In genomic region chr3:152524198-152525140, GRCh38 we compare ENCODE assay signal across 8 cellular contexts.
DNase-seq lines count a peak whose midpoint lies in the region; ATAC-seq and TF ChIP-seq lines count a peak whose summit lies in the region.

No MANE protein-coding gene starts in this region.

- H3K27ac ChIP-seq in neuronal stem cell (replicated peaks; ENCODE audit: low read length), result no peak overlapping the region

- H3K4ac ChIP-seq in neuronal stem cell (ENCODE audit: low read length), result no peak overlapping the region

- H4K8ac ChIP-seq in neuronal stem cell (ENCODE audit: low read depth, low read length), result no peak overlapping the region

- ATAC-seq in activated naive CD8-positive, alpha-beta T cell treated with anti-CD3 and anti-CD28 coated beads, Interleukin-2, amount 10 ng/mL, durations not matched to agents 7 days and 5 days (ENCODE audit: low read depth), result peak; percentile 56
- peak; percentile 58 for ATAC-seq in GM21786 (IDR thresholded peaks at IDR 0.05; ENCODE audit: unreplicated experiment)

- no peak overlapping the region for H3K18ac ChIP-seq in neuronal stem cell (ENCODE audit: low read length)

- H4K91ac ChIP-seq in neuronal stem cell (ENCODE audit: low read depth, low read length, poor library complexity), result no peak overlapping the region

- H2BK15ac ChIP-seq in neuronal stem cell (ENCODE audit: low read length), result no peak overlapping the region

- DNase-seq in activated naive CD8-positive, alpha-beta T cell treated with anti-CD3 and anti-CD28 coated beads, Interleukin-2, amount 10 ng/mL, durations not matched to agents 7 days and 5 days, result no peak
- no peak for DNase-seq in activated naive CD8-positive, alpha-beta T cell treated with anti-CD3 and anti-CD28 coated beads for 36 hours
- DNase-seq in NB4 (ENCODE audit: low read depth) (peak; percentile 69), T-helper 9 cell (peak; percentile 25), endothelial cell (ENCODE audit: low spot score) (peak; percentile 35), neuronal stem cell (ENCODE audit: low spot score) (peak; percentile 32)
- no peak for DNase-seq in activated effector memory CD4-positive, alpha-beta T cell treated with anti-CD3 and anti-CD28 coated beads, Interleukin-2, amount 50 U/mL, for 16 hours

- H3K4me3 Mint-ChIP-seq in activated naive CD8-positive, alpha-beta T cell treated with anti-CD3 and anti-CD28 coated beads, Interleukin-2, amount 10 ng/mL, durations not matched to agents 7 days and 5 days, result no peak overlapping the region
- no peak overlapping the region for H3K4me3 Mint-ChIP-seq in activated naive CD8-positive, alpha-beta T cell treated with anti-CD3 and anti-CD28 coated beads for 36 hours
- H3K4me3 Mint-ChIP-seq in endothelial cell (ENCODE audit: unreplicated experiment), result no peak overlapping the region

- no peak overlapping the region for H3K14ac ChIP-seq in neuronal stem cell (ENCODE audit: low read length)

- TF ChIP-seq POLR2A in NB4 (IDR thresholded peaks at IDR 0.05; ENCODE audit: extremely low read depth, insufficient read length), result no peak

- no peak overlapping the region for H2BK5ac ChIP-seq in neuronal stem cell (ENCODE audit: low read length)

- no peaks in the 10 kb centered on the region for H3K9me3 Mint-ChIP-seq in activated naive CD8-positive, alpha-beta T cell treated with anti-CD3 and anti-CD28 coated beads, Interleukin-2, amount 10 ng/mL, durations not matched to agents 7 days and 5 days
- no peaks in the 10 kb centered on the region for H3K9me3 Mint-ChIP-seq in activated naive CD8-positive, alpha-beta T cell treated with anti-CD3 and anti-CD28 coated beads for 36 hours
- no peaks in the 10 kb centered on the region for H3K9me3 Mint-ChIP-seq in endothelial cell (ENCODE audit: unreplicated experiment)

- H2BK12ac ChIP-seq in neuronal stem cell (ENCODE audit: low read length), result no peak overlapping the region

- H3K36me3 ChIP-seq in neuronal stem cell (replicated peaks in 1 of 2; ENCODE audit: control insufficient read depth in 2 of 2, insufficient read depth in 2 of 2, low read length in 2 of 2), result no peaks in the 10 kb centered on the region

- POLR2A ChIA-PET in activated naive CD8-positive, alpha-beta T cell treated with anti-CD3 and anti-CD28 coated beads, Interleukin-2, amount 10 ng/mL, durations not matched to agents 7 days and 5 days (lab: Charles Lee), result interaction anchor here (0.6 kb wide), 1 partner anchor 451 kb away, joined by 3 read pairs; no protein-coding TSS in a partner anchor

- no peaks in the 10 kb centered on the region for H3K79me1 ChIP-seq in neuronal stem cell (ENCODE audit: low read depth, low read length)

- WGBS in neuronal stem cell (ENCODE audit: extremely low coverage in 2 of 2, insufficient read length in 2 of 2, insufficient replicate concordance in 1 of 2), 2 donors, result no CpG with 5 or more reads among the region's 3 CpGs

- H3K9me3 ChIP-seq in neuronal stem cell (replicated peaks in 1 of 2; ENCODE audit: control insufficient read depth in 2 of 2, insufficient read depth in 1 of 2, low read depth in 1 of 2, low read length in 2 of 2), result no peaks in the 10 kb centered on the region

- H3K4me1 ChIP-seq in neuronal stem cell (ENCODE audit: control insufficient read depth in 2 of 2, insufficient read depth in 1 of 2, low read depth in 1 of 2, low read length in 2 of 2), result no peaks in the 10 kb centered on the region

- H3K4me1 Mint-ChIP-seq in activated naive CD8-positive, alpha-beta T cell treated with anti-CD3 and anti-CD28 coated beads, Interleukin-2, amount 10 ng/mL, durations not matched to agents 7 days and 5 days, result no peaks in the 10 kb centered on the region
- no peaks in the 10 kb centered on the region for H3K4me1 Mint-ChIP-seq in activated naive CD8-positive, alpha-beta T cell treated with anti-CD3 and anti-CD28 coated beads for 36 hours
- H3K4me1 Mint-ChIP-seq in endothelial cell (ENCODE audit: unreplicated experiment), result no peaks in the 10 kb centered on the region

- H3K36me3 Mint-ChIP-seq in activated naive CD8-positive, alpha-beta T cell treated with anti-CD3 and anti-CD28 coated beads, Interleukin-2, amount 10 ng/mL, durations not matched to agents 7 days and 5 days, result no peaks in the 10 kb centered on the region
- no peaks in the 10 kb centered on the region for H3K36me3 Mint-ChIP-seq in activated naive CD8-positive, alpha-beta T cell treated with anti-CD3 and anti-CD28 coated beads for 36 hours
- H3K36me3 Mint-ChIP-seq in endothelial cell (ENCODE audit: low read depth, unreplicated experiment), result no peaks in the 10 kb centered on the region

- peaks cover 3% of the 10 kb centered on the region for H3K27me3 Mint-ChIP-seq in activated naive CD8-positive, alpha-beta T cell treated with anti-CD3 and anti-CD28 coated beads, Interleukin-2, amount 10 ng/mL, durations not matched to agents 7 days and 5 days
- H3K27me3 Mint-ChIP-seq in activated naive CD8-positive, alpha-beta T cell treated with anti-CD3 and anti-CD28 coated beads for 36 hours, result no peaks in the 10 kb centered on the region
- H3K27me3 Mint-ChIP-seq in endothelial cell (ENCODE audit: unreplicated experiment), result no peaks in the 10 kb centered on the region

- TF ChIP-seq CTCF in NB4 (IDR thresholded peaks at IDR 0.05; ENCODE audit: low read depth, low read length), result peak; percentile 59
- peak; percentile 84 for TF ChIP-seq CTCF in endothelial cell (IDR thresholded peaks at IDR 0.05; ENCODE audit: unreplicated experiment)

- H3K27ac Mint-ChIP-seq in activated naive CD8-positive, alpha-beta T cell treated with anti-CD3 and anti-CD28 coated beads, Interleukin-2, amount 10 ng/mL, durations not matched to agents 7 days and 5 days, result no peak overlapping the region
- no peak overlapping the region for H3K27ac Mint-ChIP-seq in activated naive CD8-positive, alpha-beta T cell treated with anti-CD3 and anti-CD28 coated beads for 36 hours
- no peak overlapping the region for H3K27ac Mint-ChIP-seq in endothelial cell (ENCODE audit: unreplicated experiment)

- no peaks in the 10 kb centered on the region for H3K27me3 ChIP-seq in neuronal stem cell (ENCODE audit: control insufficient read depth in 3 of 3, insufficient read depth in 3 of 3, low read depth in 1 of 3, low read length in 3 of 3)

- no peak overlapping the region for H3K9ac ChIP-seq in neuronal stem cell (ENCODE audit: low read depth, low read length, poor library complexity)

- no peak overlapping the region for H2BK120ac ChIP-seq in neuronal stem cell (ENCODE audit: low read depth, low read length)

- H2AK5ac ChIP-seq in neuronal stem cell (ENCODE audit: low read depth, low read length), result no peak overlapping the region

- no peak overlapping the region for H3K4me3 ChIP-seq in NB4 (ENCODE audit: low read depth, low read length)
- H3K4me3 ChIP-seq in neuronal stem cell (ENCODE audit: low read length in 2 of 2), result no peak overlapping the region

- H3K23ac ChIP-seq in neuronal stem cell (ENCODE audit: low read depth, low read length, poor library complexity), result no peak overlapping the region

- H3K4me2 ChIP-seq in neuronal stem cell (ENCODE audit: insufficient read depth, low read length, poor library complexity, severe bottlenecking), result no peak overlapping the region

- no peak overlapping the region for H2AFZ ChIP-seq in neuronal stem cell (ENCODE audit: low read length)

Comparison
In these comparisons a context has a peak if more than half of its experiments do, and no peak if none do; other contexts are left out.
1. DNase-seq: peak in NB4 (single experiment), T-helper 9 cell (single experiment), endothelial cell (single experiment) and neuronal stem cell (single experiment); none in activated naive CD8-positive, alpha-beta T cell treated with anti-CD3 and anti-CD28 coated beads, Interleukin-2, amount 10 ng/mL, durations not matched to agents 7 days and 5 days (single experiment), activated naive CD8-positive, alpha-beta T cell treated with anti-CD3 and anti-CD28 coated beads for 36 hours (single experiment) and activated effector memory CD4-positive, alpha-beta T cell treated with anti-CD3 and anti-CD28 coated beads, Interleukin-2, amount 50 U/mL, for 16 hours (single experiment).